In the genomic region with DNA sequence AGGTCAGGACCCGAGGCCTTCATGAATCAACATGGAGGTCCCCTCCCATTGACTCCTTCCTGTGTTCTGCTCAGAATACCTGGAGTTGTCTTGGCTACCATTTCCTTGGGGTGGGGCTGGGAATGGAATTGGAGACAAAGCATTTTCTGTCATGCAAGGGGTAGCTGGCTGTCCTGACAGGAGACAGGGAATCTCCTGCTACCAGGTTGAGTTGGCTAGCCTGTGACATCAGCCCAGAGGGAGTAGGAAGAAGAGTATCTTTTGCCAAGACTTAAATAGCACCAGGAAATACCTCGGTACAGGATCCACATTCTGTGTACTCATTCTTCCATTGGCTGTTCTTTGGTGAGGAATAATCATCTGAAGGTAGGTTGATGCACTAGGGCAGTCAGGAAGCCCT, we compare ENCODE assay signal across 20 cellular contexts. TPM values are rescaled to one million over a fixed set of nuclear protein-coding genes. Genes with fewer than 3 reads are reported as not detected.
DNase-seq lines count a peak whose midpoint lies in the region; ATAC-seq and TF ChIP-seq lines count a peak whose summit lies in the region.
"Had no signal": no experiment of that assay in that cellular context is flagged by ENCODE, and none has a peak within 500 bp of the region (broad histone marks: within the 10 kb centered on the region; RNA-seq: fewer than 3 reads in every experiment).

No MANE protein-coding gene starts in this region.

- no peaks in the 10 kb centered on the region for H3K27me3 Mint-ChIP-seq in activated CD4-positive, alpha-beta memory T cell treated with anti-CD3 and anti-CD28 coated beads for 36 hours
- H3K27me3 Mint-ChIP-seq in activated CD4-positive, alpha-beta memory T cell treated with anti-CD3 and anti-CD28 coated beads, Interleukin-2, amount 10 ng/mL, durations not matched to agents 7 days and 5 days, result no peaks in the 10 kb centered on the region
- H3K27me3 Mint-ChIP-seq: natural killer cell treated with Interleukin-12 subunit alpha and Interleukin-12 subunit beta and Interleukin-15 and Interleukin-18, amount 100 ng/mL, for 72 hours had no signal

- peaks cover 20% of the 10 kb centered on the region for H3K79me1 ChIP-seq in mesendoderm (ENCODE audit: low read length)

- H4K20me1 ChIP-seq in GM23248 (ENCODE audit: insufficient read depth), result no peaks in the 10 kb centered on the region
- H4K20me1 ChIP-seq in mammary epithelial cell (ENCODE audit: insufficient read depth, low read length), result no peaks in the 10 kb centered on the region

- in situ Hi-C loops in GM23248 (cut with MboI) (no loop called here), mammary epithelial cell (cut with MboI; ENCODE audit: low sequenced_read_pairs in 2 of 2) (no loop called here)

- H3K27ac ChIP-seq in GM23248 (no peak overlapping the region), mammary epithelial cell (ENCODE audit: insufficient read depth, low read depth, low read length) (no peak overlapping the region), mesendoderm (ENCODE audit: low read depth, low read length) (no peak overlapping the region)
- H3K27ac ChIP-seq: A549, brain microvascular endothelial cell, sigmoid colon, testis had no signal

- H3K18ac ChIP-seq in mesendoderm (ENCODE audit: low read length), result no peak overlapping the region

- H3K36me3 Mint-ChIP-seq in activated CD4-positive, alpha-beta memory T cell treated with anti-CD3 and anti-CD28 coated beads for 36 hours, result peaks cover 25% of the 10 kb centered on the region
- H3K36me3 Mint-ChIP-seq in activated CD4-positive, alpha-beta memory T cell treated with anti-CD3 and anti-CD28 coated beads, Interleukin-2, amount 10 ng/mL, durations not matched to agents 7 days and 5 days (ENCODE audit: low read depth), result peaks cover 48% of the 10 kb centered on the region
- H3K36me3 Mint-ChIP-seq: natural killer cell treated with Interleukin-12 subunit alpha and Interleukin-12 subunit beta and Interleukin-15 and Interleukin-18, amount 100 ng/mL, for 72 hours had no signal

- H3K56ac ChIP-seq in mesendoderm (ENCODE audit: low read length), result no peak overlapping the region

- H3K36me3 ChIP-seq in GM23248 (ENCODE audit: low read depth) (peaks cover 27% of the 10 kb centered on the region), mammary epithelial cell (ENCODE audit: insufficient read depth, low read length) (peaks cover 8% of the 10 kb centered on the region), mesendoderm (ENCODE audit: control insufficient read depth, insufficient read depth, low read length) (no peaks in the 10 kb centered on the region)

- H3K9me3 ChIP-seq in GM23248 (ENCODE audit: low read depth) (no peaks in the 10 kb centered on the region), mammary epithelial cell (replicated peaks; ENCODE audit: insufficient read depth, low read length) (no peaks in the 10 kb centered on the region)
- H3K9me3 ChIP-seq: A549, BE2C, sigmoid colon, testis had no signal

- H4K5ac ChIP-seq in mesendoderm (ENCODE audit: low read length), result no peak overlapping the region

- 86 to 96% methylated on average over 2 of the region's 2 CpGs for WGBS in GM23248 (ENCODE audit: low coverage in 1 of 2, low lambda C conversion rate in 2 of 2, missing lambda C conversion rate in 2 of 2), 2 experiments
- 65% methylated on average over 2 of the region's 2 CpGs for WGBS in mammary epithelial cell (ENCODE audit: low coverage, missing lambda C conversion rate)
- WGBS in mesendoderm (ENCODE audit: extremely low coverage, insufficient coverage, low lambda C conversion rate), result no CpG with 5 or more reads among the region's 2 CpGs

- no peak overlapping the region for H4K8ac ChIP-seq in mesendoderm (ENCODE audit: low read depth, low read length)

- no TSS peak for BruUV-seq in mammary epithelial cell (replicated peaks; lab: Mats Ljungman, UMichigan)

- no peak overlapping the region for H2BK15ac ChIP-seq in mesendoderm (replicated peaks; ENCODE audit: low read depth)

- no peak overlapping the region for H3K23ac ChIP-seq in mesendoderm (ENCODE audit: low read length)

- H3K4me3 ChIP-seq in GM23248, result no peak overlapping the region
- H3K4me3 ChIP-seq in mammary epithelial cell (replicated peaks in 1 of 3; ENCODE audit: insufficient read depth in 1 of 3, low read depth in 2 of 3, low read length in 3 of 3), result no peak overlapping the region
- no peak overlapping the region for H3K4me3 ChIP-seq in mesendoderm (ENCODE audit: low read length)
- H3K4me3 ChIP-seq: A549, sigmoid colon, testis had no signal

- dilution Hi-C loops in mammary epithelial cell (cut with HindIII; ENCODE audit: low sequenced_read_pairs), result loop anchor here (5.0 kb wide), 1 partner anchor 86 kb away; no protein-coding TSS in a partner anchor

- H3F3A ChIP-seq in GM23248 (ENCODE audit: insufficient read depth), result peaks cover 23% of the 10 kb centered on the region

- H3K4me1 ChIP-seq in GM23248 (ENCODE audit: insufficient read depth), result peaks cover 23% of the 10 kb centered on the region; the same call in 1 of the 2 replicates
- H3K4me1 ChIP-seq in mammary epithelial cell (ENCODE audit: insufficient read depth, low read length), result peaks cover 23% of the 10 kb centered on the region
- H3K4me1 ChIP-seq in mesendoderm (ENCODE audit: control insufficient read depth, low read depth, low read length), result no peaks in the 10 kb centered on the region

- intact Hi-C loops in activated CD4-positive, alpha-beta memory T cell treated with anti-CD3 and anti-CD28 coated beads for 36 hours (cut with micrococcal nuclease), result no loop called here
- intact Hi-C loops in mammary epithelial cell (cut with micrococcal nuclease), result no loop called here

- no peaks in the 10 kb centered on the region for H3K27me3 ChIP-seq in GM23248 (replicated peaks; ENCODE audit: insufficient read depth)
- H3K27me3 ChIP-seq in mammary epithelial cell (ENCODE audit: insufficient read depth, low read length), result no peaks in the 10 kb centered on the region
- no peaks in the 10 kb centered on the region for H3K27me3 ChIP-seq in mesendoderm (ENCODE audit: insufficient read depth, low read length, poor library complexity)
- H3K27me3 ChIP-seq: BE2C, brain microvascular endothelial cell, sigmoid colon, testis had no signal

- H3K4me1 Mint-ChIP-seq in activated CD4-positive, alpha-beta memory T cell treated with anti-CD3 and anti-CD28 coated beads for 36 hours (ENCODE audit: low read depth), result peaks cover 73% of the 10 kb centered on the region
- H3K4me1 Mint-ChIP-seq in activated CD4-positive, alpha-beta memory T cell treated with anti-CD3 and anti-CD28 coated beads, Interleukin-2, amount 10 ng/mL, durations not matched to agents 7 days and 5 days, result peaks cover 40% of the 10 kb centered on the region

- no peak overlapping the region for H3K4me3 Mint-ChIP-seq in activated CD4-positive, alpha-beta memory T cell treated with anti-CD3 and anti-CD28 coated beads for 36 hours
- H3K4me3 Mint-ChIP-seq in activated CD4-positive, alpha-beta memory T cell treated with anti-CD3 and anti-CD28 coated beads, Interleukin-2, amount 10 ng/mL, durations not matched to agents 7 days and 5 days, result no peak overlapping the region
- H3K4me3 Mint-ChIP-seq: natural killer cell treated with Interleukin-12 subunit alpha and Interleukin-12 subunit beta and Interleukin-15 and Interleukin-18, amount 100 ng/mL, for 72 hours had no signal

- H3K9me3 Mint-ChIP-seq in activated CD4-positive, alpha-beta memory T cell treated with anti-CD3 and anti-CD28 coated beads for 36 hours, result no peaks in the 10 kb centered on the region
- H3K9me3 Mint-ChIP-seq in activated CD4-positive, alpha-beta memory T cell treated with anti-CD3 and anti-CD28 coated beads, Interleukin-2, amount 10 ng/mL, durations not matched to agents 7 days and 5 days, result no peaks in the 10 kb centered on the region
- H3K9me3 Mint-ChIP-seq: natural killer cell treated with Interleukin-12 subunit alpha and Interleukin-12 subunit beta and Interleukin-15 and Interleukin-18, amount 100 ng/mL, for 72 hours had no signal

- ATAC-seq in HG03565 (IDR thresholded peaks at IDR 0.05; ENCODE audit: unreplicated experiment), result no peak
- ATAC-seq: A549; natural killer cell treated with Interleukin-12 subunit alpha and Interleukin-12 subunit beta and Interleukin-15 and Interleukin-18, amount 100 ng/mL, for 72 hours had no signal

- H3K9ac ChIP-seq in GM23248, result no peak overlapping the region
- H3K9ac ChIP-seq in mammary epithelial cell (ENCODE audit: insufficient read depth, low read length), result no peak overlapping the region
- H3K9ac ChIP-seq in mesendoderm (ENCODE audit: low read length), result no peak overlapping the region

- POLR2A ChIA-PET in activated CD4-positive, alpha-beta memory T cell treated with anti-CD3 and anti-CD28 coated beads for 36 hours (lab: Charles Lee), result no interaction called here
- POLR2A ChIA-PET in activated CD4-positive, alpha-beta memory T cell treated with anti-CD3 and anti-CD28 coated beads, Interleukin-2, amount 10 ng/mL, durations not matched to agents 7 days and 5 days (lab: Charles Lee), result no interaction called here

- no peak overlapping the region for H3K4me2 ChIP-seq in GM23248 (ENCODE audit: unreplicated experiment)
- no peak overlapping the region for H3K4me2 ChIP-seq in mammary epithelial cell (ENCODE audit: insufficient read depth, low read depth, low read length)
- H3K4me2 ChIP-seq in mesendoderm (ENCODE audit: low read length), result no peak overlapping the region
- H3K4me2 ChIP-seq: A549 had no signal

- peak overlapping the region; percentile 21 for H3K27ac Mint-ChIP-seq in activated CD4-positive, alpha-beta memory T cell treated with anti-CD3 and anti-CD28 coated beads for 36 hours
- H3K27ac Mint-ChIP-seq in activated CD4-positive, alpha-beta memory T cell treated with anti-CD3 and anti-CD28 coated beads, Interleukin-2, amount 10 ng/mL, durations not matched to agents 7 days and 5 days, result no peak overlapping the region
- H3K27ac Mint-ChIP-seq: natural killer cell treated with Interleukin-12 subunit alpha and Interleukin-12 subunit beta and Interleukin-15 and Interleukin-18, amount 100 ng/mL, for 72 hours had no signal

- no peak overlapping the region for H2AK5ac ChIP-seq in mesendoderm (ENCODE audit: low read length)

- H2AFZ ChIP-seq in GM23248, result no peak overlapping the region
- no peak overlapping the region for H2AFZ ChIP-seq in mammary epithelial cell (ENCODE audit: low read depth, low read length)

- no peak overlapping the region for H3K4ac ChIP-seq in mesendoderm (ENCODE audit: low read depth, low read length)

- H3K79me2 ChIP-seq in GM23248 (ENCODE audit: insufficient read depth), result peaks cover 95% of the 10 kb centered on the region
- peaks cover 86% of the 10 kb centered on the region for H3K79me2 ChIP-seq in mammary epithelial cell (ENCODE audit: insufficient read depth, low read length)
- H3K79me2 ChIP-seq in mesendoderm (ENCODE audit: control insufficient read depth, insufficient read depth, low read length), result peaks cover 14% of the 10 kb centered on the region

- DNase-seq in activated CD4-positive, alpha-beta memory T cell treated with anti-CD3 and anti-CD28 coated beads for 36 hours, result no peak
- DNase-seq in activated CD4-positive, alpha-beta memory T cell treated with anti-CD3 and anti-CD28 coated beads, Interleukin-2, amount 10 ng/mL, durations not matched to agents 7 days and 5 days, result no peak
- DNase-seq in GM23248 (peak; percentile 35), mammary epithelial cell (peak; percentile 55), mesendoderm (peak; percentile 34), NCI-H446 treated with DMSO at 0.1 percent for 48 hours (lab: John Stamatoyannopoulos, UW) (no peak), ecto neural progenitor cell (ENCODE audit: low spot score) (no peak)
- DNase-seq: activated CD4-positive, alpha-beta T cell treated with anti-CD3 and anti-CD28 coated beads for 1 hour; activated CD8-positive, alpha-beta memory T cell treated with anti-CD3 and anti-CD28 coated beads, Interleukin-2, amount 50 U/mL, for 48 hours; activated naive CD4-positive, alpha-beta T cell treated with anti-CD3 and anti-CD28 coated beads, Interleukin-2, amount 50 U/mL, for 16 hours; BE2C; brain microvascular endothelial cell; foreskin melanocyte; hippocampal formation; NCI-H526; sigmoid colon; testis had no signal

- TF ChIP-seq CTCF in mammary epithelial cell (conservative IDR thresholded peaks at IDR 0.05 in 1 of 2, IDR thresholded peaks at IDR 0.05 in 1 of 2; ENCODE audit: extremely low read depth in 1 of 2, insufficient read depth in 1 of 2, low read depth in 1 of 2, low read length in 2 of 2), result no peak

- CTCF ChIA-PET in activated CD4-positive, alpha-beta memory T cell treated with anti-CD3 and anti-CD28 coated beads for 36 hours (lab: Charles Lee), result no interaction called here
- CTCF ChIA-PET in activated CD4-positive, alpha-beta memory T cell treated with anti-CD3 and anti-CD28 coated beads, Interleukin-2, amount 10 ng/mL, durations not matched to agents 7 days and 5 days (lab: Charles Lee), result no interaction called here
- CTCF ChIA-PET in mammary epithelial cell (lab: Charles Lee; ENCODE audit: low non-redundant PET), result no interaction called here

- no peaks in the 10 kb centered on the region for H3K9me2 ChIP-seq in GM23248 (ENCODE audit: insufficient read depth)

- H2BK120ac ChIP-seq in mesendoderm (ENCODE audit: low read depth, low read length), result no peak overlapping the region

- no peak overlapping the region for H2BK5ac ChIP-seq in mesendoderm (ENCODE audit: low read length)

RNA-seq across cellular contexts. Expression of a gene that starts 4.9 kb away (rescaled TPM):
- 10 to 100 TPM; 42.5 to 43.6 TPM for total RNA-seq in activated CD4-positive, alpha-beta memory T cell treated with anti-CD3 and anti-CD28 coated beads for 36 hours
- 10 to 100 TPM; 33.9 to 35.7 TPM for total RNA-seq in activated CD4-positive, alpha-beta memory T cell treated with anti-CD3 and anti-CD28 coated beads, Interleukin-2, amount 10 ng/mL, durations not matched to agents 7 days and 5 days
- total RNA-seq in GM23248 (2014; rRNA removed; shearing (Covaris generic)), result 64.1 and 69.1 TPM in 2 replicates
- polyA plus RNA-seq in GM23248 (2016; fragmentation: Nextera tagmentation; extraction: Ambion mirVana), result 68.2 and 70.1 TPM in 2 replicates
- 10 to 100 TPM; 46.3 to 61.3 TPM for total RNA-seq in mammary epithelial cell
- 85.7 TPM for polyA plus RNA-seq in mammary epithelial cell
- 161 TPM for polyA minus RNA-seq in mammary epithelial cell
- polyA plus RNA-seq in mesendoderm (2013, experiment 1 of 2), result 42.5 TPM
- polyA plus RNA-seq in mesendoderm (2013, experiment 2 of 2), result 41.6 TPM

RNA-seq across cellular contexts. Expression of a gene that starts 5.0 kb away (rescaled TPM):
- 10 to 100 TPM; 69.0 to 75.1 TPM for total RNA-seq in activated CD4-positive, alpha-beta memory T cell treated with anti-CD3 and anti-CD28 coated beads for 36 hours
- 10 to 100 TPM; 49.3 to 49.8 TPM for total RNA-seq in activated CD4-positive, alpha-beta memory T cell treated with anti-CD3 and anti-CD28 coated beads, Interleukin-2, amount 10 ng/mL, durations not matched to agents 7 days and 5 days
- total RNA-seq in GM23248 (2014; rRNA removed; shearing (Covaris generic)), result 22.1 and 46.8 TPM in 2 replicates
- polyA plus RNA-seq in GM23248 (2016; fragmentation: Nextera tagmentation; extraction: Ambion mirVana) (54.7 and 56.6 TPM in 2 replicates), mammary epithelial cell (43.2 TPM)
- total RNA-seq in mammary epithelial cell, result 10 to 100 TPM; 35.8 to 37.0 TPM
- 28.6 TPM for polyA minus RNA-seq in mammary epithelial cell
- polyA plus RNA-seq in mesendoderm (2013, experiment 1 of 2), result 87.4 TPM
- 87.3 TPM for polyA plus RNA-seq in mesendoderm (2013, experiment 2 of 2)

RNA-seq across cellular contexts. Expression of a gene that starts 24.8 kb away (rescaled TPM):
- 1,000 to 10,000 TPM; 1,430 to 1,457 TPM for total RNA-seq in activated CD4-positive, alpha-beta memory T cell treated with anti-CD3 and anti-CD28 coated beads for 36 hours
- total RNA-seq in activated CD4-positive, alpha-beta memory T cell treated with anti-CD3 and anti-CD28 coated beads, Interleukin-2, amount 10 ng/mL, durations not matched to agents 7 days and 5 days, result 100 to 1,000 TPM; 509 to 514 TPM
- total RNA-seq in GM23248 (2014; rRNA removed; shearing (Covaris generic)), result 1,144 and 1,237 TPM in 2 replicates
- polyA plus RNA-seq in GM23248 (2016; fragmentation: Nextera tagmentation; extraction: Ambion mirVana) (879 and 921 TPM in 2 replicates), mammary epithelial cell (977 TPM)
- total RNA-seq in mammary epithelial cell, result 100 to 1,000 TPM; 380 to 517 TPM
- 666 TPM for polyA minus RNA-seq in mammary epithelial cell
- 582 TPM for polyA plus RNA-seq in mesendoderm (2013, experiment 1 of 2)
- 593 TPM for polyA plus RNA-seq in mesendoderm (2013, experiment 2 of 2)

RNA-seq across cellular contexts. Expression of a gene that starts 47.4 kb away (rescaled TPM):
- 10 to 100 TPM; 84.7 to 86.8 TPM for total RNA-seq in activated CD4-positive, alpha-beta memory T cell treated with anti-CD3 and anti-CD28 coated beads for 36 hours
- 10 to 100 TPM; 60.6 to 66.3 TPM for total RNA-seq in activated CD4-positive, alpha-beta memory T cell treated with anti-CD3 and anti-CD28 coated beads, Interleukin-2, amount 10 ng/mL, durations not matched to agents 7 days and 5 days
- total RNA-seq in GM23248 (2014; rRNA removed; shearing (Covaris generic)), result 89.7 and 116 TPM in 2 replicates
- polyA plus RNA-seq in GM23248 (2016; fragmentation: Nextera tagmentation; extraction: Ambion mirVana), result 40.0 and 40.6 TPM in 2 replicates
- 10 to 100 TPM; 69.7 to 74.2 TPM for total RNA-seq in mammary epithelial cell
- polyA plus RNA-seq in mammary epithelial cell, result 86.2 TPM
- 104 TPM for polyA minus RNA-seq in mammary epithelial cell
- polyA plus RNA-seq in mesendoderm (2013, experiment 1 of 2), result 109 TPM
- 111 TPM for polyA plus RNA-seq in mesendoderm (2013, experiment 2 of 2)

RNA-seq across cellular contexts. Expression of a gene that starts 47.9 kb away (rescaled TPM):
- total RNA-seq in activated CD4-positive, alpha-beta memory T cell treated with anti-CD3 and anti-CD28 coated beads for 36 hours, result 1 to 10 TPM; 1.6 to 2.6 TPM
- 1 to 10 TPM; 1.4 to 1.6 TPM for total RNA-seq in activated CD4-positive, alpha-beta memory T cell treated with anti-CD3 and anti-CD28 coated beads, Interleukin-2, amount 10 ng/mL, durations not matched to agents 7 days and 5 days
- total RNA-seq in GM23248 (2014; rRNA removed; shearing (Covaris generic)), result 16.2 and 20.8 TPM in 2 replicates
- 27.2 and 29.8 TPM in 2 replicates for polyA plus RNA-seq in GM23248 (2016; fragmentation: Nextera tagmentation; extraction: Ambion mirVana)
- 10 to 100 TPM; 21.4 to 30.0 TPM for total RNA-seq in mammary epithelial cell
- polyA plus RNA-seq in mammary epithelial cell, result 27.4 TPM
- 12.2 TPM for polyA minus RNA-seq in mammary epithelial cell
- polyA plus RNA-seq in mesendoderm (2013, experiment 1 of 2), result 14.0 TPM
- 13.9 TPM for polyA plus RNA-seq in mesendoderm (2013, experiment 2 of 2)

Comparison
In these comparisons a context has a peak if more than half of its experiments do, and no peak if none do; other contexts are left out.
1. DNase-seq: peak in GM23248 (single experiment), mammary epithelial cell (single experiment) and mesendoderm (single experiment); none in activated CD4-positive, alpha-beta memory T cell treated with anti-CD3 and anti-CD28 coated beads for 36 hours (single experiment), activated CD4-positive, alpha-beta memory T cell treated with anti-CD3 and anti-CD28 coated beads, Interleukin-2, amount 10 ng/mL, durations not matched to agents 7 days and 5 days (single experiment), NCI-H446 treated with DMSO at 0.1 percent for 48 hours (single experiment) and ecto neural progenitor cell (single experiment).